18 cellular contexts compared by ENCODE assay signal in the genomic region with DNA sequence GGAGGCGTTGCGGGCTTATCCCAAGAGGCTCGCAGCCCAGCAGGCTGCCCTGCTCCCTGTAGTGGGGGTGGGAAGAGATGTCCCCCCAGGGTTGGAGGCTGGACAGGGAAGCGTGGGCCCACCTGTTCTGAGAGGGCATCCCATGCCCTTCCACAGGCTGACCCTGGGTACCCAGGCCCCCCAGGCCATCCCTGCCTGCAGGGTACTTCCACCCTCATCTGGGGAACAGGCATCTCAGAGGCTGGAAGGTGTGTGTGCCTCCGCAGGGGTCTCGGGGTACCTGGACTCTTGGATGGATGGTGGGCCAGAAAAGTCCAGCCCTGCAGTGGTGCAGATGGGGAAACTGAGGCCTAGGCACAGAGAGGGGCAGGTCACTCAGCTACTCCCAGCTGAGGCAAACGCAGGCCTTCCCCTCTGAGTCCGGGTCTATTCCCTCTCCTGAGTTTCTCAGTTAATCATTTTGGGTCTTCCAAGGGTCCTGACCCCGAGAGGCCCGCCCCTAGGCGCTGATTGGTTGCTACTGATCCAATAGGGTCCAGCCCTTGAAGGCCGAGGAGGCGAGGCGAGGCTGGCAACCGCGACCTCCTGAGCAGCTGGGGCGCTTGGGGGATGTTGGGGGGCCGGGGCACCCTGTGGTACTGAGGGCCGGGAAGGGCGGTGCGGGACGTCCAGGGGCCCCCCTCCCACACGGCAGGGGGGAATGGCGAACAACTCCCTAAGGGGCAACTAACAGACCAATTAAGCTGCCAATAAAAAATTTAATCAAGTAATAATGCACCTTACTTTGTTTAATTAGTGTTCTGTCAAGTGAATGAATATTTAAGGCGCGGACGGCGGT. TPM values are rescaled to one million over a fixed set of nuclear protein-coding genes. Genes with fewer than 3 reads are reported as not detected.
"Had no signal": no experiment of that assay in that cellular context is flagged by ENCODE, and none has a peak within 500 bp of the region (broad histone marks: within the 10 kb centered on the region; RNA-seq: fewer than 3 reads in every experiment).

No MANE protein-coding gene starts in this region.

- H3K27ac ChIP-seq: hepatocyte, neutrophil, pancreas, thyroid gland, VCaP had no signal

- ATAC-seq: pancreas, sciatic nerve had no signal

- H2AFZ ChIP-seq: hepatocyte had no signal

- H3K9me3 Mint-ChIP-seq: naive B cell had no signal

- H3K9me3 ChIP-seq: left ventricle myocardium inferior, neutrophil, pancreas, thyroid gland had no signal

- H3K27ac Mint-ChIP-seq: activated naive CD8-positive, alpha-beta T cell had no signal

- H3K79me2 ChIP-seq: hepatocyte had no signal

- DNase-seq: activated CD4-positive, alpha-beta T cell treated with anti-CD3 and anti-CD28 coated beads, Interleukin-2, amount 50 U/mL, for 4 hours; effector memory CD4-positive, alpha-beta T cell; kidney; left ventricle myocardium inferior; mammary epithelial cell; naive B cell; stimulated activated CD4-positive, alpha-beta T cell treated with anti-CD3 and anti-CD28 coated beads, Interleukin-4, amount 100 ng/mL, for 1 hour; SW 1271; T-helper 2 cell; thyroid gland had no signal

- H3K27me3 ChIP-seq: pancreas, thyroid gland had no signal

- H3K4me1 ChIP-seq: pancreas had no signal

- H3K4me3 ChIP-seq: hepatocyte had no signal

- H3K36me3 ChIP-seq: left ventricle myocardium inferior, neutrophil, pancreas, thyroid gland had no signal

- FAIRE-seq: kidney, pancreas had no signal

RNA-seq across cellular contexts. Expression of a gene that starts 23.8 kb away (rescaled TPM):
- total RNA-seq: mononuclear cell, pulmonary artery endothelial cell had no signal
